In the genomic region with DNA sequence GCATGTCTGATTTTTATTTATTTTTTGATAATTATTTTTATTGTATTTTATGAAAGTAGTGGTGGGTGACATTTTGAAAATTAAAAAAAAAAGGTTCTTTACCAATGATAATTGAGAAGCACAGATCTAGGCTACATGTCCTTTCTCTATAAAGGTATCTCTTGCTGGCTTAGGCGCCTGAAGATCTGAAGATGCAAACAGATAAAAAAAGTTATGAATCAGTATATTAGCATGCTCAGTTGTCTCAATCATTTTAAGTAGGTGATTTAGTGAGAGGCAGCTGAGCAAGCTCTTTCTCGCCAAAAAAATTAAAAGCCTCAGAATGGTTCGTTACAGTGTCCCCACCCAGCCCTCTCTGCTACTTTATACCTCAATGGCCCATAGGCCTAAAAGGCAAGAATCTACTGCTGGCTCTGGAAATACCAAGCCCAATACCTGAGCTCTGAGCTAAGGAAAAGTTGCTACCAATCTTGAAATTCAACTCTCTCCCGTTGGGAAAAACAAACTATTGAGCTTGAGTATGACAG, we compare ENCODE assay signal across 36 cellular contexts. TPM values are rescaled to one million over a fixed set of nuclear protein-coding genes. Genes with fewer than 3 reads are reported as not detected.
"Had no signal": no experiment of that assay in that cellular context is flagged by ENCODE, and none has a peak within 500 bp of the region (broad histone marks: within the 10 kb centered on the region; RNA-seq: fewer than 3 reads in every experiment).

No MANE protein-coding gene starts in this region.

- H3K4me1 ChIP-seq: adrenal gland, breast epithelium had no signal

- DNase-seq: activated CD4-positive, alpha-beta memory T cell treated with anti-CD3 and anti-CD28 coated beads for 36 hours; activated CD4-positive, alpha-beta T cell treated with anti-CD3 and anti-CD28 coated beads for 36 hours; activated CD4-positive, alpha-beta T cell treated with anti-CD3 and anti-CD28 coated beads, Interleukin-2, amount 10 ng/mL, durations not matched to agents 24 days and 14 days; activated CD4-positive, CD25-positive, alpha-beta regulatory T cell; activated CD4-positive, CD25-positive, alpha-beta regulatory T cell treated with anti-CD3 and anti-CD28 coated beads, Interleukin-2, amount 50 U/mL, for 72 hours; activated CD8-positive, alpha-beta memory T cell treated with anti-CD3 and anti-CD28 coated beads, Interleukin-2, amount 10 ng/mL, durations not matched to agents 7 days and 5 days; activated CD8-positive, alpha-beta memory T cell treated with anti-CD3 and anti-CD28 coated beads, Interleukin-2, amount 50 U/mL, for 4 hours; activated CD8-positive, alpha-beta T cell treated with anti-CD3 and anti-CD28 coated beads, Interleukin-2, amount 10 ng/mL, durations not matched to agents 7 days and 5 days; activated effector memory CD4-positive, alpha-beta T cell treated with anti-CD3 and anti-CD28 coated beads, Interleukin-2, amount 50 U/mL, for 16 hours; activated naive CD4-positive, alpha-beta T cell treated with anti-CD3 and anti-CD28 coated beads for 36 hours; activated naive CD8-positive, alpha-beta T cell treated with anti-CD3 and anti-CD28 coated beads for 36 hours; activated naive CD8-positive, alpha-beta T cell treated with anti-CD3 and anti-CD28 coated beads, Interleukin-2, amount 50 U/mL, for 24 hours; activated T-cell treated with anti-CD3 and anti-CD28 coated beads, Interleukin-2, amount 50 U/mL, for 1 hour; activated T-cell treated with anti-CD3 and anti-CD28 coated beads, Interleukin-2, amount 50 U/mL, for 48 hours; adrenal gland; amygdala; aorta; body of pancreas; central memory CD4-positive, alpha-beta T cell; cerebellar nuclear complex; dorsolateral prefrontal cortex; effector memory CD4-positive, alpha-beta T cell; endodermal cell; foreskin fibroblast; gastrocnemius medialis; glutamatergic neuron; T-helper 2 cell had no signal

- H3K36me3 ChIP-seq: adrenal gland, breast epithelium, cardiac muscle cell, gastrocnemius medialis had no signal

- H3K9me3 ChIP-seq: adrenal gland, body of pancreas, breast epithelium, gastrocnemius medialis had no signal

- H3K4me3 ChIP-seq: adrenal gland, body of pancreas, breast epithelium, cardiac muscle cell, coronary artery, dorsolateral prefrontal cortex, gastrocnemius medialis had no signal

- H3K27me3 ChIP-seq: adrenal gland, body of pancreas, breast epithelium, cardiac muscle cell, dorsolateral prefrontal cortex, gastrocnemius medialis had no signal

- ATAC-seq: activated CD4-positive, alpha-beta T cell treated with anti-CD3 and anti-CD28 coated beads for 36 hours; activated CD8-positive, alpha-beta memory T cell treated with anti-CD3 and anti-CD28 coated beads, Interleukin-2, amount 10 ng/mL, durations not matched to agents 7 days and 5 days; activated CD8-positive, alpha-beta T cell treated with anti-CD3 and anti-CD28 coated beads, Interleukin-2, amount 10 ng/mL, durations not matched to agents 7 days and 5 days; activated naive CD8-positive, alpha-beta T cell treated with anti-CD3 and anti-CD28 coated beads, Interleukin-2, amount 50 U/mL, for 24 hours; body of pancreas; esophagus mucosa; gastrocnemius medialis had no signal

- H3K27ac ChIP-seq: adrenal gland, body of pancreas, breast epithelium, cardiac muscle cell, coronary artery, dorsolateral prefrontal cortex, gastrocnemius medialis had no signal

RNA-seq across cellular contexts. Expression of a gene that starts 42.2 kb away (rescaled TPM):
- total RNA-seq: activated CD4-positive, alpha-beta memory T cell treated with anti-CD3 and anti-CD28 coated beads for 36 hours; activated CD4-positive, alpha-beta T cell treated with anti-CD3 and anti-CD28 coated beads for 36 hours; activated CD4-positive, alpha-beta T cell treated with anti-CD3 and anti-CD28 coated beads, Interleukin-2, amount 10 ng/mL, durations not matched to agents 24 days and 14 days; activated CD8-positive, alpha-beta memory T cell treated with anti-CD3 and anti-CD28 coated beads for 36 hours; activated CD8-positive, alpha-beta memory T cell treated with anti-CD3 and anti-CD28 coated beads, Interleukin-2, amount 10 ng/mL, durations not matched to agents 7 days and 5 days; activated CD8-positive, alpha-beta T cell treated with anti-CD3 and anti-CD28 coated beads, Interleukin-2, amount 10 ng/mL, durations not matched to agents 7 days and 5 days; activated naive CD4-positive, alpha-beta T cell treated with anti-CD3 and anti-CD28 coated beads for 36 hours; activated naive CD8-positive, alpha-beta T cell treated with anti-CD3 and anti-CD28 coated beads for 36 hours; activated T-helper 1 cell treated with anti-CD3 and anti-CD28 coated beads, Interleukin-12 subunit alpha, Interleukin-12 subunit beta, Interleukin-2, Interleukin-4 antibody, amounts not matched to agents 30 ng/mL and 10 ng/mL and 1 ng/mL, durations not matched to agents 14 hours and 24 hours and 36 hours; activated T-helper 2 cell treated with anti-CD3 and anti-CD28 coated beads, Interferon-gamma antibody, Interleukin-2, Interleukin-4, amounts not matched to agents 10 μg/mL and 5 μg/mL and 100 μg/mL, durations not matched to agents 14 hours and 24 hours and 36 hours; cardiac muscle cell; endodermal cell; epithelial cell of proximal tubule; T-helper 1 cell treated with Interleukin-12 subunit alpha and Interleukin-12 subunit beta and Interleukin-4 antibody, amounts not matched to agents 30 ng/mL and 1 ng/mL, for 36 hours had no signal
- polyA plus RNA-seq: cardiac muscle cell had no signal
